Comparison of ENCODE assay signal across 20 cellular contexts in the genomic region with DNA sequence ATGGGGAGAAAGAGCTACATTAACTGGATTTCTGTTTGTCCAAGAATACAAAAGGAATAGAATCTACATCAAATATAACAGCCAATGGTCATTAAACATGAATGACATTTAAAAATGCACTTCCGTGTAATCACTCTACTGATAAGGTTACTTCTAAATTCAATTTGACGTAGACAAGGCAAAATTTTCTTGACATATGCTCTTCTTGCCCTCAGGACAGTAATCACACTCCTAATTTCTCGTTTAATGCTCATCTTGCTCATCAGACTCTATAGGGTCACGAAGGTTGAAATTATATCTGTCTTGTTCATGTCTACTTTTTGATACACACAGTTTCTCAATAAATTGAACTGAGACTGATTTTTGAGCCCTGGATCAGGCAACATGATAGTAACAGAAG. TPM values are rescaled to one million over a fixed set of nuclear protein-coding genes. Genes with fewer than 3 reads are reported as not detected.
A peak's percentile ranks its signal among the peaks of the same experiment; 100 is the strongest.
DNase-seq lines count a peak whose midpoint lies in the region; TF ChIP-seq lines count a peak whose summit lies in the region.
"Had no signal": no experiment of that assay in that cellular context is flagged by ENCODE, and none has a peak within 500 bp of the region (broad histone marks: within the 10 kb centered on the region; RNA-seq: fewer than 3 reads in every experiment).

No MANE protein-coding gene starts in this region.

- peak in 1 of 2 experiments; percentile 96; a peak in 2 of 4 replicates for TF ChIP-seq EP300 in SK-N-SH (IDR thresholded peaks at IDR 0.05; ENCODE audit: borderline replicate concordance in 1 of 2, low read depth in 1 of 2, low read length in 1 of 2)

- intact Hi-C loops in head of caudate nucleus (cut with DNase I): no loop called here

- no peaks in the 10 kb centered on the region for H3K36me3 ChIP-seq in SK-N-SH (replicated peaks in 1 of 2; ENCODE audit: control insufficient read depth in 1 of 2, insufficient read depth in 2 of 2, low read length in 1 of 2)

- no peak for TF ChIP-seq CTCF in SK-N-SH (IDR thresholded peaks at IDR 0.05)
- no peak for TF ChIP-seq CTCF in VCaP (conservative IDR thresholded peaks at IDR 0.05)

- no peak; the same call in 1 of the 2 replicates for TF ChIP-seq RAD21 in SK-N-SH (IDR thresholded peaks at IDR 0.05; ENCODE audit: low read length)

- POLR2A ChIA-PET in SK-N-SH (lab: Yijun Ruan, JAX): interaction anchor here (1.0 to 1.9 kb wide), 3 partner anchors 91 to 98 kb away, joined by 3 to 7 read pairs (median 3); no protein-coding TSS in a partner anchor

- 60% methylated on average over 4 of the region's 4 CpGs for WGBS in SK-N-SH (ENCODE audit: low lambda C conversion rate)

- H3F3A ChIP-seq in SK-N-SH (replicated peaks; ENCODE audit: insufficient read depth): no peaks in the 10 kb centered on the region

- H4K20me1 ChIP-seq in SK-N-SH (ENCODE audit: insufficient read depth): no peaks in the 10 kb centered on the region
- H4K20me1 ChIP-seq: BLaER1 had no signal

- CTCF ChIA-PET in SK-N-SH (lab: Yijun Ruan, JAX): interaction anchor here (0.6 to 1.7 kb wide), 8 partner anchors 9 to 178 kb away, joined by 3 to 9 read pairs (median 3); partner anchors contain the start of gene GAB2

- H3K27ac ChIP-seq in SK-N-SH (ENCODE audit: low read depth in 2 of 2, low read length in 1 of 2) (peak overlapping the region in 1 of 2 experiments; percentile 99; a peak in 2 of 4 replicates), VCaP (peak overlapping the region; percentile 7; the same call in 1 of the 2 replicates)
- H3K27ac ChIP-seq: BLaER1 had no signal

- no peaks in the 10 kb centered on the region for H3K9me2 ChIP-seq in SK-N-SH

- H3K9ac ChIP-seq in SK-N-SH: no peak overlapping the region
- H3K9ac ChIP-seq: BLaER1 had no signal

- no peaks in the 10 kb centered on the region for H3K79me2 ChIP-seq in SK-N-SH (ENCODE audit: insufficient read depth)

- H2AFZ ChIP-seq in SK-N-SH (ENCODE audit: low read depth): no peak overlapping the region

- DNase-seq in NCI-H146 treated with DMSO at 0.1 percent for 48 hours (lab: John Stamatoyannopoulos, UW; ENCODE audit: unreplicated experiment): peak; percentile 43
- peak; percentile 57 for DNase-seq in SK-N-SH
- DNase-seq in left kidney (ENCODE audit: low read depth, low spot score): peak; percentile 13
- no peak for DNase-seq in head of caudate nucleus
- DNase-seq in DMS 273 treated with DMSO at 0.1 percent for 48 hours (lab: John Stamatoyannopoulos, UW): no peak
- no peak for DNase-seq in NCI-H226
- DNase-seq in NCI-H524 (lab: John Stamatoyannopoulos, UW): no peak
- DNase-seq: 8988T; ACHN; BE2C; C1 segment of cervical spinal cord; CD4-positive, alpha-beta memory T cell; CD4-positive, CD25-positive, alpha-beta regulatory T cell; CD8-positive, alpha-beta memory T cell; COR-L47; DMS79 treated with DMSO at 0.1 percent for 48 hours; GDM1 had no signal

- H3K4me3 ChIP-seq in SK-N-SH (ENCODE audit: low read depth in 2 of 2, low read length in 1 of 2): no peak overlapping the region
- H3K4me3 ChIP-seq: BLaER1, GM12878 had no signal

- no peak overlapping the region for H3K4me2 ChIP-seq in SK-N-SH
- H3K4me2 ChIP-seq: BLaER1 had no signal

- H3K9me3 ChIP-seq in SK-N-SH: no peaks in the 10 kb centered on the region
- H3K9me3 ChIP-seq: BE2C had no signal

- peaks cover 0 to 17% of the 10 kb centered on the region in 2 experiments; a peak in 2 of 4 replicates for H3K4me1 ChIP-seq in SK-N-SH (ENCODE audit: control insufficient read depth in 1 of 2, insufficient read depth in 2 of 2, low read depth in 1 of 2, low read length in 1 of 2)
- H3K4me1 ChIP-seq: BLaER1 had no signal

- H3K27me3 ChIP-seq in SK-N-SH (ENCODE audit: insufficient read depth): no peaks in the 10 kb centered on the region
- H3K27me3 ChIP-seq: BE2C, BLaER1 had no signal

TF ChIP-seq in SK-N-SH, 30 proteins besides CTCF, POLR2A, EP300 and RAD21:
- TF ChIP-seq SIN3A (IDR thresholded peaks at IDR 0.05; ENCODE audit: borderline replicate concordance, low read depth, low read length): no peak
- TF ChIP-seq GATA2 (CRISPR knock-in tag; IDR thresholded peaks at IDR 0.05): peak; percentile 90
- TF ChIP-seq RCOR1 (IDR thresholded peaks at IDR 0.05; ENCODE audit: low read length): peak; percentile 72
- peak; percentile 39 for TF ChIP-seq TCF12 (IDR thresholded peaks at IDR 0.05)
- TF ChIP-seq FOXJ3 (CRISPR knock-in tag; IDR thresholded peaks at IDR 0.05): peak; percentile 68
- TF ChIP-seq TAF1 (IDR thresholded peaks at IDR 0.05; ENCODE audit: borderline replicate concordance, low read depth, low read length): no peak
- no peak for TF ChIP-seq NRF1 (IDR thresholded peaks at IDR 0.05; ENCODE audit: low read depth, low read length)
- no peak for TF ChIP-seq GABPA (IDR thresholded peaks at IDR 0.05; ENCODE audit: low read depth)
- TF ChIP-seq SMC3 (IDR thresholded peaks at IDR 0.05; ENCODE audit: low read depth, low read length): no peak
- peak; percentile 50 for TF ChIP-seq CHD2 (IDR thresholded peaks at IDR 0.05; ENCODE audit: low read length, partially characterized antibody)

RNA-seq across cellular contexts. Expression of gene NARS2, which starts 58.4 kb away (rescaled TPM):
- 8.9 and 11.3 TPM in 2 replicates for polyA plus RNA-seq in SK-N-SH (2012; rRNA removed)
- polyA plus RNA-seq in SK-N-SH (2012; cell fraction: cytosol; rRNA removed): 13.2 and 13.6 TPM in 2 replicates
- 4.9 and 7.4 TPM in 2 replicates for polyA plus RNA-seq in SK-N-SH (2012; cell fraction: nucleus; rRNA removed)

Comparison
In these comparisons a context has a peak if more than half of its experiments do, and no peak if none do; other contexts are left out.
1. DNase-seq: peak in NCI-H146 treated with DMSO at 0.1 percent for 48 hours (single experiment), SK-N-SH (single experiment) and left kidney (single experiment); none in head of caudate nucleus (0 of 42), DMS 273 treated with DMSO at 0.1 percent for 48 hours (single experiment), NCI-H226 (single experiment) and NCI-H524 (0 of 2).